21 cellular contexts compared by ENCODE assay signal in the genomic region with DNA sequence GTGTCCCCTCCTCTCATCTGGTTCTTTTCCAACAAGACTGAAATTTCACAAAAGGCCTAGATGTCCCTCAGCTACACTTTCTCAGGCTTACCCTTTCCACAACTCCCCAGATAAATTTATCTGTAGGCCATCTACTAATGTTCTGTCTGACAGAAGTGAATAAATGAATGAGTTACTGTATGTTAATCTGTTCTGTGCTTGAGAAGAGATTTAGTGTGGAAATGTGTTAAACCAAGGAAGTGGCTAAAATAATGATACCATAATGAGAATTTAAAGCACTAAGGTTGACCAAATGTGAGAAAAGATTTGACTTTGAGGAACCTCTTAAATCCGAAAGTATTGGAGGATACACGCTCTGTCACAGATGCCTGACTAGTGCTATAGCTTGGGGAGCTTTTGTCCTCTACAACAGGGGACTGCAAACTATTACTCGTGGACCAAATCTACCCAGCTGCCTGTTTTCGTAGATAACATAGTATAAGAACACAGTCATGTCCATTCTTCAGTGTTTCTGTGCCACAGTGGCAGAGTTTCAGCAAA.
DNase-seq lines count a peak whose midpoint lies in the region; ATAC-seq and TF ChIP-seq lines count a peak whose summit lies in the region.
"Had no signal": no experiment of that assay in that cellular context is flagged by ENCODE, and none has a peak within 500 bp of the region (broad histone marks: within the 10 kb centered on the region; RNA-seq: fewer than 3 reads in every experiment).

No MANE protein-coding gene starts in this region.

- no peaks in the 10 kb centered on the region for H3K4me1 Mint-ChIP-seq in T-helper 2 cell treated with Interferon-gamma antibody and Interleukin-4, amounts not matched to agents 5 μg/mL and 100 μg/mL, for 36 hours (ENCODE audit: low read depth)
- H3K4me1 Mint-ChIP-seq: activated T-helper 17 cell treated with anti-CD3 and anti-CD28 coated beads, Interleukin-2, amount 50 U/mL, for 72 hours had no signal

- ATAC-seq in GM19328 (IDR thresholded peaks at IDR 0.05; ENCODE audit: unreplicated experiment) (peak; percentile 86), GM21825 (IDR thresholded peaks at IDR 0.05; ENCODE audit: unreplicated experiment) (peak; percentile 64), HG03108 (IDR thresholded peaks at IDR 0.05; ENCODE audit: unreplicated experiment) (peak; percentile 52)
- ATAC-seq: activated T-helper 17 cell treated with anti-CD3 and anti-CD28 coated beads, Interleukin-2, amount 50 U/mL, for 72 hours had no signal

- H3K9ac ChIP-seq in smooth muscle cell (ENCODE audit: low read depth): no peak overlapping the region

- no peak overlapping the region for H3K4me2 ChIP-seq in smooth muscle cell

- H3K27ac ChIP-seq in smooth muscle cell (ENCODE audit: low read depth): no peak overlapping the region
- H3K27ac ChIP-seq: colonic mucosa, epithelial cell of prostate, ovary had no signal

- peak overlapping the region; percentile 59 for H2AFZ ChIP-seq in smooth muscle cell (ENCODE audit: low read depth)

- no peaks in the 10 kb centered on the region for H3K36me3 ChIP-seq in smooth muscle cell (ENCODE audit: low read depth)
- H3K36me3 ChIP-seq: colonic mucosa, ovary had no signal

- H3K4me3 ChIP-seq in smooth muscle cell: no peak overlapping the region
- H3K4me3 ChIP-seq: colonic mucosa, ovary had no signal

- H3K36me3 Mint-ChIP-seq in T-helper 2 cell treated with Interferon-gamma antibody and Interleukin-4, amounts not matched to agents 5 μg/mL and 100 μg/mL, for 36 hours (ENCODE audit: low read depth): no peaks in the 10 kb centered on the region
- H3K36me3 Mint-ChIP-seq: CD14-positive monocyte had no signal

- no peaks in the 10 kb centered on the region for H3K9me3 Mint-ChIP-seq in T-helper 2 cell treated with Interferon-gamma antibody and Interleukin-4, amounts not matched to agents 5 μg/mL and 100 μg/mL, for 36 hours

- H3K79me2 ChIP-seq in smooth muscle cell (ENCODE audit: low read depth): no peaks in the 10 kb centered on the region

- 70% methylated on average over 4 of the region's 4 CpGs for WGBS in smooth muscle cell (ENCODE audit: low lambda C conversion rate)

- no peak for TF ChIP-seq CTCF in smooth muscle cell (IDR thresholded peaks at IDR 0.05; ENCODE audit: borderline replicate concordance, insufficient read depth, poor library complexity, severe bottlenecking)

- no peaks in the 10 kb centered on the region for H4K20me1 ChIP-seq in smooth muscle cell (ENCODE audit: low read depth)

- DNase-seq in smooth muscle cell (lab: John Stamatoyannopoulos, UW; ENCODE audit: unreplicated experiment) (no peak), AML-193 (lab: John Stamatoyannopoulos, UW) (no peak), CD1c-positive myeloid dendritic cell (ENCODE audit: extremely low spot score) (no peak)
- no peak for DNase-seq in T-helper 2 cell treated with Interferon-gamma antibody and Interleukin-4, amounts not matched to agents 5 μg/mL and 100 μg/mL, for 36 hours (ENCODE audit: low spot score)
- DNase-seq: activated CD4-positive, alpha-beta T cell treated with anti-CD3 and anti-CD28 coated beads, Interleukin-2, amount 50 U/mL, for 1 hour; aorta; colonic mucosa; glutamatergic neuron; islet precursor cell; Kasumi-1; NCI-H1930; NCI-H69; ovary; small intestine; T-helper 2 cell had no signal

- H3K4me3 Mint-ChIP-seq in T-helper 2 cell treated with Interferon-gamma antibody and Interleukin-4, amounts not matched to agents 5 μg/mL and 100 μg/mL, for 36 hours: no peak overlapping the region
- H3K4me3 Mint-ChIP-seq: activated T-helper 17 cell treated with anti-CD3 and anti-CD28 coated beads, Interleukin-2, amount 50 U/mL, for 72 hours; CD14-positive monocyte had no signal

- H3K27me3 Mint-ChIP-seq in T-helper 2 cell treated with Interferon-gamma antibody and Interleukin-4, amounts not matched to agents 5 μg/mL and 100 μg/mL, for 36 hours (ENCODE audit: low read depth): no peaks in the 10 kb centered on the region

- H3K27ac Mint-ChIP-seq in T-helper 2 cell treated with Interferon-gamma antibody and Interleukin-4, amounts not matched to agents 5 μg/mL and 100 μg/mL, for 36 hours: no peak overlapping the region
- H3K27ac Mint-ChIP-seq: activated T-helper 17 cell treated with anti-CD3 and anti-CD28 coated beads, Interleukin-2, amount 50 U/mL, for 72 hours; CD14-positive monocyte had no signal

- no peaks in the 10 kb centered on the region for H3K9me3 ChIP-seq in smooth muscle cell (replicated peaks; ENCODE audit: low read depth)
- H3K9me3 ChIP-seq: colonic mucosa, ovary had no signal

- no peaks in the 10 kb centered on the region for H3K4me1 ChIP-seq in smooth muscle cell (ENCODE audit: low read depth)
- H3K4me1 ChIP-seq: colonic mucosa had no signal

- no peaks in the 10 kb centered on the region for H3K27me3 ChIP-seq in smooth muscle cell (ENCODE audit: low read depth)
- H3K27me3 ChIP-seq: colonic mucosa, ovary had no signal

- no peaks in the 10 kb centered on the region for H3F3A ChIP-seq in smooth muscle cell (ENCODE audit: low read depth)
